ENCODE assay signal across 10 cellular contexts in the genomic region with DNA sequence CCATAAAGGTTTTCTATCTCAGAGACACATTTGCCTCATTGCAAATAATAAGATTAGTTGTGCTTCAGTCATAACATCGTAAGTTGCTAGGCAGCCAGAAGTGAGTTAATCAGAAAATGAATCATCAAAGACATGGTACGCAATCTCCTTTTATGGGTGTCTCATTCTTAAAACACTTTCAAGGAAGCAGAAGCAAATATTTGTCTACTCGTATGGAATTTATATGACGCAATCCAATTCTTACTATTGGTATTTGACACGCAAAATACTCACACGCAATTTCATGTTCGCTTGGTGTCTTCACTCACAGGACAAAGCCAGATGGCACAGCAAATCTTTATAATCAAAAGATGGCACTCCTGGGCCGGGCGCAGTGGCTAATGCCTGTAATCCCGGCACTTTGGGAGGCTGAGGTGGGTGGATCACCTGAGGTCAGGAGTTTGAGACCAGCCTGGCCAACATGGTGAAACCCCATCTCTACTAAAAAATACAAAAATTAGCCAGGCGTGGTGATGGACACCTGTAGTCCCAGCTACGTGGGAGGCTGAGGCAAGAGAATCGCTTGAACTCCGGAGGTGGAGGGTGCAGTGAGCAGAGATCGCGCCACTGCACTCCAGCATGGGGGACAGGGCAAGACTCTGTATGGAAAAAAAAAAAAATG. TPM values are rescaled to one million over a fixed set of nuclear protein-coding genes. Genes with fewer than 3 reads are reported as not detected.
DNase-seq lines count a peak whose midpoint lies in the region; ATAC-seq and TF ChIP-seq lines count a peak whose summit lies in the region.
"Had no signal": no experiment of that assay in that cellular context is flagged by ENCODE, and none has a peak within 500 bp of the region (broad histone marks: within the 10 kb centered on the region; RNA-seq: fewer than 3 reads in every experiment).

No MANE protein-coding gene starts in this region.

- H3K27me3 Mint-ChIP-seq in CD4-positive, alpha-beta T cell, result no peaks in the 10 kb centered on the region
- H3K27me3 Mint-ChIP-seq in activated T-helper 2 cell treated with anti-CD3 and anti-CD28 coated beads, Interferon-gamma antibody, Interleukin-2, Interleukin-4, amounts not matched to agents 10 μg/mL and 5 μg/mL and 100 μg/mL, durations not matched to agents 14 hours and 24 hours and 36 hours (ENCODE audit: low read depth), result no peaks in the 10 kb centered on the region
- H3K27me3 Mint-ChIP-seq: activated B cell treated with CpG ODN at 0.5 μM for 24 hours had no signal

- CTCF ChIA-PET in CD4-positive, alpha-beta T cell (lab: Charles Lee), result no interaction called here

- peaks cover 9% of the 10 kb centered on the region for H3K4me1 Mint-ChIP-seq in CD4-positive, alpha-beta T cell (ENCODE audit: low read depth)
- H3K4me1 Mint-ChIP-seq in activated T-helper 2 cell treated with anti-CD3 and anti-CD28 coated beads, Interferon-gamma antibody, Interleukin-2, Interleukin-4, amounts not matched to agents 10 μg/mL and 5 μg/mL and 100 μg/mL, durations not matched to agents 14 hours and 24 hours and 36 hours (ENCODE audit: low read depth), result peaks cover 7% of the 10 kb centered on the region
- H3K4me1 Mint-ChIP-seq: activated B cell treated with CpG ODN at 0.5 μM for 24 hours had no signal

- in situ Hi-C loops in G401 (cut with HindIII; ENCODE audit: low sequenced_read_pairs), result no loop called here

- POLR2A ChIA-PET in CD4-positive, alpha-beta T cell (lab: Charles Lee), result interaction anchor here (0.6 kb wide), 1 partner anchor 284 kb away, joined by 3 read pairs; no protein-coding TSS in a partner anchor

- no peak overlapping the region for H3K27ac Mint-ChIP-seq in CD4-positive, alpha-beta T cell
- peak overlapping the region; percentile 62 for H3K27ac Mint-ChIP-seq in activated T-helper 2 cell treated with anti-CD3 and anti-CD28 coated beads, Interferon-gamma antibody, Interleukin-2, Interleukin-4, amounts not matched to agents 10 μg/mL and 5 μg/mL and 100 μg/mL, durations not matched to agents 14 hours and 24 hours and 36 hours
- H3K27ac Mint-ChIP-seq: activated B cell treated with CpG ODN at 0.5 μM for 24 hours had no signal

- ATAC-seq in CD4-positive, alpha-beta T cell (ENCODE audit: poor library complexity), result peak; percentile 14
- ATAC-seq in left colon (peak; percentile 95), GM21737 (IDR thresholded peaks at IDR 0.05; ENCODE audit: unreplicated experiment) (no peak), HG02938 (IDR thresholded peaks at IDR 0.05; ENCODE audit: unreplicated experiment) (no peak), HG03520 (IDR thresholded peaks at IDR 0.05; ENCODE audit: unreplicated experiment) (no peak)

- TF ChIP-seq EP300 in Ishikawa (IDR thresholded peaks at IDR 0.05; ENCODE audit: borderline replicate concordance), result peak; percentile 55; the same call in 1 of the 2 replicates

- no peak for TF ChIP-seq RAD21 in Ishikawa (IDR thresholded peaks at IDR 0.05; ENCODE audit: low read depth)

- no peak overlapping the region for H3K4me3 Mint-ChIP-seq in CD4-positive, alpha-beta T cell
- H3K4me3 Mint-ChIP-seq in activated T-helper 2 cell treated with anti-CD3 and anti-CD28 coated beads, Interferon-gamma antibody, Interleukin-2, Interleukin-4, amounts not matched to agents 10 μg/mL and 5 μg/mL and 100 μg/mL, durations not matched to agents 14 hours and 24 hours and 36 hours (ENCODE audit: low read depth), result no peak overlapping the region
- H3K4me3 Mint-ChIP-seq: activated B cell treated with CpG ODN at 0.5 μM for 24 hours had no signal

- H3K27ac ChIP-seq in CD4-positive, alpha-beta T cell (ENCODE audit: low read depth, low read length), result no peak overlapping the region
- H3K27ac ChIP-seq: KMS-11 had no signal

- no peaks in the 10 kb centered on the region for H3K27me3 ChIP-seq in CD4-positive, alpha-beta T cell (ENCODE audit: control insufficient read depth, insufficient read depth, low read length)

- intact Hi-C loops in CD4-positive, alpha-beta T cell (cut with DNase I, micrococcal nuclease), result no loop called here
- intact Hi-C loops in activated T-helper 2 cell treated with anti-CD3 and anti-CD28 coated beads, Interferon-gamma antibody, Interleukin-2, Interleukin-4, amounts not matched to agents 10 μg/mL and 5 μg/mL and 100 μg/mL, durations not matched to agents 14 hours and 24 hours and 36 hours (cut with micrococcal nuclease), result no loop called here
- intact Hi-C loops in left colon (cut with DNase I, micrococcal nuclease), result no loop called here

- DNase-seq in CD4-positive, alpha-beta T cell, result no peak
- no peak for DNase-seq in activated T-helper 2 cell treated with anti-CD3 and anti-CD28 coated beads, Interferon-gamma antibody, Interleukin-2, Interleukin-4, amounts not matched to agents 10 μg/mL and 5 μg/mL and 100 μg/mL, durations not matched to agents 14 hours and 24 hours and 36 hours (ENCODE audit: low spot score)
- no peak for DNase-seq in left colon
- DNase-seq in G401 (ENCODE audit: low spot score), result no peak
- DNase-seq: activated B cell treated with CpG ODN at 0.5 μM for 24 hours had no signal

- no peaks in the 10 kb centered on the region for H3K36me3 Mint-ChIP-seq in CD4-positive, alpha-beta T cell (ENCODE audit: low read depth)
- no peaks in the 10 kb centered on the region for H3K36me3 Mint-ChIP-seq in activated T-helper 2 cell treated with anti-CD3 and anti-CD28 coated beads, Interferon-gamma antibody, Interleukin-2, Interleukin-4, amounts not matched to agents 10 μg/mL and 5 μg/mL and 100 μg/mL, durations not matched to agents 14 hours and 24 hours and 36 hours (ENCODE audit: low read depth)

- TF ChIP-seq CTCF in CD4-positive, alpha-beta T cell (IDR thresholded peaks at IDR 0.05), result no peak

- H3K9me3 Mint-ChIP-seq in CD4-positive, alpha-beta T cell, result no peaks in the 10 kb centered on the region
- no peaks in the 10 kb centered on the region for H3K9me3 Mint-ChIP-seq in activated T-helper 2 cell treated with anti-CD3 and anti-CD28 coated beads, Interferon-gamma antibody, Interleukin-2, Interleukin-4, amounts not matched to agents 10 μg/mL and 5 μg/mL and 100 μg/mL, durations not matched to agents 14 hours and 24 hours and 36 hours
- H3K9me3 Mint-ChIP-seq: activated B cell treated with CpG ODN at 0.5 μM for 24 hours had no signal

- H3K9me3 ChIP-seq in CD4-positive, alpha-beta T cell (ENCODE audit: control insufficient read depth, low read length), result no peaks in the 10 kb centered on the region

TF ChIP-seq in Ishikawa, 13 proteins besides CTCF, POLR2A, EP300 and RAD21:
- TF ChIP-seq TEAD4 (IDR thresholded peaks at IDR 0.05), result peak; percentile 44; the same call in 1 of the 2 replicates
- TF ChIP-seq TCF12 (IDR thresholded peaks at IDR 0.05; ENCODE audit: low read depth), result 0 out of 2 replicates have a peak, but pooled peaks have one; percentile 21
- no peak for TF ChIP-seq TAF1 (IDR thresholded peaks at IDR 0.05; ENCODE audit: low read depth)
- TF ChIP-seq, protein P1, sequence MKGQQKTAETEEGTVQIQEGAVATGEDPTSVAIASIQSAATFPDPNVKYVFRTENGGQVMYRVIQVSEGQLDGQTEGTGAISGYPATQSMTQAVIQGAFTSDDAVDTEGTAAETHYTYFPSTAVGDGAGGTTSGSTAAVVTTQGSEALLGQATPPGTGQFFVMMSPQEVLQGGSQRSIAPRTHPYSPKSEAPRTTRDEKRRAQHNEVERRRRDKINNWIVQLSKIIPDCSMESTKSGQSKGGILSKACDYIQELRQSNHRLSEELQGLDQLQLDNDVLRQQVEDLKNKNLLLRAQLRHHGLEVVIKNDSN (IDR thresholded peaks at IDR 0.05), result no peak
- peak; percentile 85 for TF ChIP-seq CEBPB (IDR thresholded peaks at IDR 0.05)
TF ChIP-seq in Ishikawa: peak in this region for 3.

RNA-seq across cellular contexts. Expression of a gene that starts 56.4 kb away (rescaled TPM):
- total RNA-seq in CD4-positive, alpha-beta T cell, result 10 to 100 TPM in 1 of 2 experiments, 1 to 10 TPM in 1; 8.1 to 10.0 TPM
- total RNA-seq in activated T-helper 2 cell treated with anti-CD3 and anti-CD28 coated beads, Interferon-gamma antibody, Interleukin-2, Interleukin-4, amounts not matched to agents 10 μg/mL and 5 μg/mL and 100 μg/mL, durations not matched to agents 14 hours and 24 hours and 36 hours, result 17.2 and 18.7 TPM in 2 replicates
- total RNA-seq in left colon, result 10 to 100 TPM; 14.1 to 18.8 TPM
- 6.0 and 18.9 TPM in 2 replicates for total RNA-seq in G401 (2014; rRNA removed; shearing (Covaris generic))

Comparison
In these comparisons a context has a peak if more than half of its experiments do, and no peak if none do; other contexts are left out.
1. ATAC-seq: peak in CD4-positive, alpha-beta T cell (single experiment) and left colon (single experiment); none in GM21737 (single experiment), HG02938 (single experiment) and HG03520 (single experiment).